19 cellular contexts compared by ENCODE assay signal in the genomic region with DNA sequence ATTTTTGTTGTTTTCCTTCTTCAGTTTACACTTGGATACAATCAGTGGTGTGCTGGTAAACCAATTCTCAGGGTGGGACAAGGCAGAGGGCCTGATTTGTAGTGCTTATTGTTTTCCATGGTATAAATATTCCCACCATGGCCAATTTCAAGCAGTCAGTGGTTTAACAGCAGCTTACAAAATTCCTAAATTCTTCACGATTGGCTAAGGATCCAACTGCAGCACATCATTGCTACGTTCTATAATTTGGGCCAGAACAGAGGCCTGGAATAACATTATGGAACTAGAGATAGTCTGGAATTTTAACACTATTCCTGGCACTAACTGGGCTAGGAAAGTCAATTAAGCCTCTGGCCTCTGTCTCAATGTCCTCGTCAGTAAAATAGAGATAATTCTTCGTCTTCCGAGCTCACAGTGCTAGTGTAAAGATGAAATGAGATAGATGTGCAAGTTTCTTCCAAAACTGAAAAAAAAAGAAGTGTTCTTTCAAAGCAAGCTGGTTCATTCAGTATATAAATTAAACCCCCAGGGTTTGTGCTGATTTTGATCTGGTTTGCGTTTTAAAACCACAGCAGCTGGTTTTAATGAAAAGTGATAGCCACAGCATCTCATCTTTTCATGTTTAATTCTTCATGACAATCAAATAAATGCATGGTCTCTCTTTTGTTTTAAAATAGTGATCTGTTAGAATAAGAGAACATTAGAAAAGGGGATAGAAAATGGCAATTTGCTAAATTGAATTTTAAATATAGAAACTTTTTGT.
"Had no signal": no experiment of that assay in that cellular context is flagged by ENCODE, and none has a peak within 500 bp of the region (broad histone marks: within the 10 kb centered on the region; RNA-seq: fewer than 3 reads in every experiment).

No MANE protein-coding gene starts in this region.

- ATAC-seq: activated CD8-positive, alpha-beta T cell treated with anti-CD3 and anti-CD28 coated beads, Interleukin-2, amount 10 ng/mL, durations not matched to agents 7 days and 5 days; left colon; naive thymus-derived CD8-positive, alpha-beta T cell; right cardiac atrium; stimulated activated memory B cell treated with anti-CD40 and anti-IgM and Interleukin-4, amounts not matched to agents 10 μg/mL and 1 μg/mL and 100 μg/mL, for 72 hours had no signal

- DNase-seq: activated CD4-positive, alpha-beta T cell treated with anti-CD3 and anti-CD28 coated beads for 48 hours; activated CD8-positive, alpha-beta T cell treated with anti-CD3 and anti-CD28 coated beads, Interleukin-2, amount 10 ng/mL, durations not matched to agents 7 days and 5 days; activated naive CD4-positive, alpha-beta T cell treated with anti-CD3 and anti-CD28 coated beads, Interleukin-2, amount 50 U/mL, for 16 hours; amniotic stem cell; effector memory CD4-positive, alpha-beta T cell; immature natural killer cell; left colon; naive thymus-derived CD8-positive, alpha-beta T cell; right cardiac atrium; spleen; stimulated activated CD4-positive, alpha-beta T cell treated with anti-CD3 and anti-CD28 coated beads, Interleukin-1b, Interleukin-23, amount 100 ng/mL, for 48 hours; substantia nigra; transverse colon had no signal

- H3K27ac Mint-ChIP-seq: activated CD8-positive, alpha-beta T cell treated with anti-CD3 and anti-CD28 coated beads, Interleukin-2, amount 10 ng/mL, durations not matched to agents 7 days and 5 days; immature natural killer cell; naive thymus-derived CD8-positive, alpha-beta T cell; progenitor cell of endocrine pancreas; stimulated activated memory B cell treated with anti-CD40 and anti-IgM and Interleukin-4, amounts not matched to agents 10 μg/mL and 1 μg/mL and 100 μg/mL, for 72 hours; T-helper 1 cell treated with Interleukin-12 subunit alpha and Interleukin-12 subunit beta and Interleukin-4 antibody, amounts not matched to agents 30 μg/mL and 1 μg/mL, for 36 hours had no signal

- H3K27me3 Mint-ChIP-seq: brain; progenitor cell of endocrine pancreas; stimulated activated memory B cell treated with anti-CD40 and anti-IgM and Interleukin-4, amounts not matched to agents 10 μg/mL and 1 μg/mL and 100 μg/mL, for 72 hours had no signal

- H3K9me3 ChIP-seq: spleen, transverse colon had no signal

- H3K4me1 Mint-ChIP-seq: central memory CD8-positive, alpha-beta T cell; immature natural killer cell; naive thymus-derived CD8-positive, alpha-beta T cell had no signal

- H3K36me3 Mint-ChIP-seq: brain; immature natural killer cell; naive thymus-derived CD8-positive, alpha-beta T cell; stimulated activated memory B cell treated with anti-CD40 and anti-IgM and Interleukin-4, amounts not matched to agents 10 μg/mL and 1 μg/mL and 100 μg/mL, for 72 hours had no signal

- H3K4me3 ChIP-seq: spleen, transverse colon had no signal

- H3K27ac ChIP-seq: epithelial cell of prostate, spleen, transverse colon had no signal

- H3K27me3 ChIP-seq: spleen, transverse colon had no signal

- H3K36me3 ChIP-seq: spleen, transverse colon had no signal

- H3K4me3 Mint-ChIP-seq: activated CD8-positive, alpha-beta T cell treated with anti-CD3 and anti-CD28 coated beads, Interleukin-2, amount 10 ng/mL, durations not matched to agents 7 days and 5 days; brain; central memory CD8-positive, alpha-beta T cell; immature natural killer cell; naive thymus-derived CD8-positive, alpha-beta T cell; stimulated activated memory B cell treated with anti-CD40 and anti-IgM and Interleukin-4, amounts not matched to agents 10 μg/mL and 1 μg/mL and 100 μg/mL, for 72 hours; T-helper 1 cell treated with Interleukin-12 subunit alpha and Interleukin-12 subunit beta and Interleukin-4 antibody, amounts not matched to agents 30 μg/mL and 1 μg/mL, for 36 hours had no signal

- H3K9me3 Mint-ChIP-seq: brain; central memory CD8-positive, alpha-beta T cell; stimulated activated memory B cell treated with anti-CD40 and anti-IgM and Interleukin-4, amounts not matched to agents 10 μg/mL and 1 μg/mL and 100 μg/mL, for 72 hours; T-helper 1 cell treated with Interleukin-12 subunit alpha and Interleukin-12 subunit beta and Interleukin-4 antibody, amounts not matched to agents 30 μg/mL and 1 μg/mL, for 36 hours had no signal
